In genomic region chr20:32441638-32442037, GRCh38 we compare ENCODE assay signal across 22 cellular contexts.
DNase-seq lines count a peak whose midpoint lies in the region; ATAC-seq and TF ChIP-seq lines count a peak whose summit lies in the region.
"Had no signal": no experiment of that assay in that cellular context is flagged by ENCODE, and none has a peak within 500 bp of the region (broad histone marks: within the 10 kb centered on the region; RNA-seq: fewer than 3 reads in every experiment).

No MANE protein-coding gene starts in this region.

- H3K36me3 ChIP-seq in CD8-positive, alpha-beta T cell (ENCODE audit: insufficient read depth, low read length), result peaks cover 9% of the 10 kb centered on the region
- peaks cover 51 to 83% of the 10 kb centered on the region in 2 experiments for H3K36me3 ChIP-seq in SK-N-SH (replicated peaks in 1 of 2; ENCODE audit: control insufficient read depth in 1 of 2, insufficient read depth in 2 of 2, low read length in 1 of 2)
- peaks cover 23 to 96% of the 10 kb centered on the region in 2 donors for H3K36me3 ChIP-seq in neuronal stem cell (replicated peaks in 1 of 2; ENCODE audit: control insufficient read depth in 2 of 2, insufficient read depth in 2 of 2, low read length in 2 of 2)
- H3K36me3 ChIP-seq: prostate gland had no signal

- TF ChIP-seq EP300 in SK-N-SH (IDR thresholded peaks at IDR 0.05; ENCODE audit: borderline replicate concordance in 1 of 2, low read depth in 1 of 2, low read length in 1 of 2), result no peak

- no peak overlapping the region for H3K14ac ChIP-seq in neuronal stem cell (ENCODE audit: low read length)

- peaks cover 37% of the 10 kb centered on the region for H3K36me3 Mint-ChIP-seq in activated CD8-positive, alpha-beta T cell treated with anti-CD3 and anti-CD28 coated beads for 36 hours (ENCODE audit: low read depth)
- peaks cover 41% of the 10 kb centered on the region for H3K36me3 Mint-ChIP-seq in activated CD8-positive, alpha-beta T cell treated with anti-CD3 and anti-CD28 coated beads, Interleukin-2, amount 10 ng/mL, durations not matched to agents 7 days and 5 days (ENCODE audit: low read depth)
- peaks cover 75% of the 10 kb centered on the region for H3K36me3 Mint-ChIP-seq in CD8-positive, alpha-beta T cell
- peaks cover 42% of the 10 kb centered on the region for H3K36me3 Mint-ChIP-seq in brain
- H3K36me3 Mint-ChIP-seq in osteocyte (ENCODE audit: unreplicated experiment), result peaks cover 25% of the 10 kb centered on the region

- no peaks in the 10 kb centered on the region for H3K27me3 Mint-ChIP-seq in activated CD8-positive, alpha-beta T cell treated with anti-CD3 and anti-CD28 coated beads for 36 hours
- no peaks in the 10 kb centered on the region for H3K27me3 Mint-ChIP-seq in activated CD8-positive, alpha-beta T cell treated with anti-CD3 and anti-CD28 coated beads, Interleukin-2, amount 10 ng/mL, durations not matched to agents 7 days and 5 days (ENCODE audit: low read depth)
- H3K27me3 Mint-ChIP-seq in CD8-positive, alpha-beta T cell (ENCODE audit: low read depth), result no peaks in the 10 kb centered on the region
- H3K27me3 Mint-ChIP-seq in brain, result no peaks in the 10 kb centered on the region
- H3K27me3 Mint-ChIP-seq in osteocyte (ENCODE audit: unreplicated experiment), result no peaks in the 10 kb centered on the region
- H3K27me3 Mint-ChIP-seq: CD4-positive, alpha-beta memory T cell; stimulated activated naive CD8-positive, alpha-beta T cell treated with anti-CD3 and anti-CD28 coated beads, Interleukin-15, amount 100 ng/mL, for 72 hours had no signal

- H3K9me3 Mint-ChIP-seq in activated CD8-positive, alpha-beta T cell treated with anti-CD3 and anti-CD28 coated beads for 36 hours, result no peaks in the 10 kb centered on the region
- H3K9me3 Mint-ChIP-seq in activated CD8-positive, alpha-beta T cell treated with anti-CD3 and anti-CD28 coated beads, Interleukin-2, amount 10 ng/mL, durations not matched to agents 7 days and 5 days (ENCODE audit: insufficient read depth), result no peaks in the 10 kb centered on the region
- H3K9me3 Mint-ChIP-seq in CD8-positive, alpha-beta T cell, result no peaks in the 10 kb centered on the region
- H3K9me3 Mint-ChIP-seq in brain (no peaks in the 10 kb centered on the region), osteocyte (ENCODE audit: unreplicated experiment) (no peaks in the 10 kb centered on the region)
- H3K9me3 Mint-ChIP-seq: stimulated activated naive CD8-positive, alpha-beta T cell treated with anti-CD3 and anti-CD28 coated beads, Interleukin-15, amount 100 ng/mL, for 72 hours; T-helper 2 cell treated with Interferon-gamma antibody and Interleukin-4, amounts not matched to agents 5 μg/mL and 100 μg/mL, for 36 hours had no signal

- H3K4me1 Mint-ChIP-seq in activated CD8-positive, alpha-beta T cell treated with anti-CD3 and anti-CD28 coated beads for 36 hours (ENCODE audit: low read depth), result peaks cover 44% of the 10 kb centered on the region
- peaks cover 26% of the 10 kb centered on the region for H3K4me1 Mint-ChIP-seq in activated CD8-positive, alpha-beta T cell treated with anti-CD3 and anti-CD28 coated beads, Interleukin-2, amount 10 ng/mL, durations not matched to agents 7 days and 5 days (ENCODE audit: low read depth)
- H3K4me1 Mint-ChIP-seq in CD8-positive, alpha-beta T cell (ENCODE audit: low read depth), result peaks cover 30% of the 10 kb centered on the region
- peaks cover 22% of the 10 kb centered on the region for H3K4me1 Mint-ChIP-seq in brain
- H3K4me1 Mint-ChIP-seq in osteocyte (ENCODE audit: unreplicated experiment), result peaks cover 21% of the 10 kb centered on the region

- no peak overlapping the region for H2BK15ac ChIP-seq in neuronal stem cell (ENCODE audit: low read length)

- no peaks in the 10 kb centered on the region for H3K9me2 ChIP-seq in SK-N-SH

- TF ChIP-seq RAD21 in SK-N-SH (IDR thresholded peaks at IDR 0.05; ENCODE audit: low read length), result no peak

- peaks cover 3% of the 10 kb centered on the region; the same call in 1 of the 2 replicates for H3K79me2 ChIP-seq in SK-N-SH (ENCODE audit: insufficient read depth)

- no peak overlapping the region for H3K4ac ChIP-seq in neuronal stem cell (ENCODE audit: low read length)

- no peak overlapping the region for H3K4me3 ChIP-seq in CD8-positive, alpha-beta T cell (ENCODE audit: low read depth, low read length)
- no peak overlapping the region for H3K4me3 ChIP-seq in SK-N-SH (ENCODE audit: low read depth in 2 of 2, low read length in 1 of 2)
- no peak overlapping the region for H3K4me3 ChIP-seq in neuronal stem cell (ENCODE audit: low read length in 2 of 2)
- H3K4me3 ChIP-seq: breast epithelium, prostate gland, thyroid gland had no signal

- H3K4me3 Mint-ChIP-seq in activated CD8-positive, alpha-beta T cell treated with anti-CD3 and anti-CD28 coated beads for 36 hours, result no peak overlapping the region
- no peak overlapping the region for H3K4me3 Mint-ChIP-seq in activated CD8-positive, alpha-beta T cell treated with anti-CD3 and anti-CD28 coated beads, Interleukin-2, amount 10 ng/mL, durations not matched to agents 7 days and 5 days
- H3K4me3 Mint-ChIP-seq in CD8-positive, alpha-beta T cell, result no peak overlapping the region
- H3K4me3 Mint-ChIP-seq in brain (no peak overlapping the region), osteocyte (ENCODE audit: unreplicated experiment) (no peak overlapping the region)
- H3K4me3 Mint-ChIP-seq: CD4-positive, alpha-beta memory T cell; stimulated activated naive CD8-positive, alpha-beta T cell treated with anti-CD3 and anti-CD28 coated beads, Interleukin-15, amount 100 ng/mL, for 72 hours; T-helper 2 cell treated with Interferon-gamma antibody and Interleukin-4, amounts not matched to agents 5 μg/mL and 100 μg/mL, for 36 hours had no signal

- H3K9ac ChIP-seq in SK-N-SH (no peak overlapping the region), neuronal stem cell (ENCODE audit: low read depth, low read length, poor library complexity) (no peak overlapping the region)

- no peak overlapping the region for H3K4me2 ChIP-seq in SK-N-SH
- H3K4me2 ChIP-seq in neuronal stem cell (ENCODE audit: insufficient read depth, low read length, poor library complexity, severe bottlenecking), result no peak overlapping the region

- H2AK5ac ChIP-seq in neuronal stem cell (ENCODE audit: low read depth, low read length), result no peak overlapping the region

- H3F3A ChIP-seq in SK-N-SH (replicated peaks; ENCODE audit: insufficient read depth), result peaks cover 25% of the 10 kb centered on the region

- POLR2A ChIA-PET in activated CD8-positive, alpha-beta T cell treated with anti-CD3 and anti-CD28 coated beads for 36 hours (lab: Charles Lee), result interaction anchor here (1.0 kb wide), 1 partner anchor 9 kb away, joined by 3 read pairs; no protein-coding TSS in a partner anchor
- POLR2A ChIA-PET in activated CD8-positive, alpha-beta T cell treated with anti-CD3 and anti-CD28 coated beads, Interleukin-2, amount 10 ng/mL, durations not matched to agents 7 days and 5 days (lab: Charles Lee), result no interaction called here
- POLR2A ChIA-PET in CD8-positive, alpha-beta T cell (lab: Charles Lee), result no interaction called here
- POLR2A ChIA-PET in SK-N-SH (lab: Yijun Ruan, JAX), result interaction anchor here (1.1 kb wide), 1 partner anchor 8 kb away, joined by 4 read pairs; no protein-coding TSS in a partner anchor

- no peak overlapping the region for H2BK12ac ChIP-seq in neuronal stem cell (ENCODE audit: low read length)

- no peaks in the 10 kb centered on the region for H3K27me3 ChIP-seq in CD8-positive, alpha-beta T cell (ENCODE audit: insufficient read depth, low read length)
- H3K27me3 ChIP-seq in SK-N-SH (ENCODE audit: insufficient read depth) (no peaks in the 10 kb centered on the region), neuronal stem cell (ENCODE audit: control insufficient read depth in 3 of 3, insufficient read depth in 3 of 3, low read depth in 1 of 3, low read length in 3 of 3) (no peaks in the 10 kb centered on the region)
- H3K27me3 ChIP-seq: breast epithelium, thyroid gland had no signal

- no peaks in the 10 kb centered on the region for H3K9me3 ChIP-seq in CD8-positive, alpha-beta T cell (ENCODE audit: low read length)
- H3K9me3 ChIP-seq in SK-N-SH (no peaks in the 10 kb centered on the region), neuronal stem cell (replicated peaks in 1 of 2; ENCODE audit: control insufficient read depth in 2 of 2, insufficient read depth in 1 of 2, low read depth in 1 of 2, low read length in 2 of 2) (peaks cover 0 to 2% of the 10 kb centered on the region in 2 donors)
- H3K9me3 ChIP-seq: breast epithelium, prostate gland, thyroid gland had no signal

- no peak overlapping the region for H2AFZ ChIP-seq in SK-N-SH (ENCODE audit: low read depth)
- no peak overlapping the region for H2AFZ ChIP-seq in neuronal stem cell (ENCODE audit: low read length)

- H4K91ac ChIP-seq in neuronal stem cell (ENCODE audit: low read depth, low read length, poor library complexity), result no peak overlapping the region

- no peak for ATAC-seq in activated CD8-positive, alpha-beta T cell treated with anti-CD3 and anti-CD28 coated beads for 36 hours
- no peak for ATAC-seq in activated CD8-positive, alpha-beta T cell treated with anti-CD3 and anti-CD28 coated beads, Interleukin-2, amount 10 ng/mL, durations not matched to agents 7 days and 5 days
- no peak for ATAC-seq in CD8-positive, alpha-beta T cell
- no peak for ATAC-seq in HG03439 (IDR thresholded peaks at IDR 0.05; ENCODE audit: unreplicated experiment)
- ATAC-seq: stimulated activated naive CD8-positive, alpha-beta T cell treated with anti-CD3 and anti-CD28 coated beads, Interleukin-15, amount 100 ng/mL, for 72 hours had no signal

- intact Hi-C loops in activated CD8-positive, alpha-beta T cell treated with anti-CD3 and anti-CD28 coated beads for 36 hours (cut with micrococcal nuclease), result no loop called here
- intact Hi-C loops in CD8-positive, alpha-beta T cell (cut with DNase I, micrococcal nuclease), result loop anchor here in 1 of 2 experiments (5.0 to 10.0 kb wide), 2 partner anchors 104 to 213 kb away; no protein-coding TSS in a partner anchor

- 95% methylated on average over 4 of the region's 4 CpGs for WGBS in SK-N-SH (ENCODE audit: low lambda C conversion rate)
- WGBS in neuronal stem cell (ENCODE audit: extremely low coverage in 2 of 2, insufficient read length in 2 of 2, insufficient replicate concordance in 1 of 2), 2 donors, result no CpG with 5 or more reads among the region's 4 CpGs

- H2BK120ac ChIP-seq in neuronal stem cell (ENCODE audit: low read depth, low read length), result no peak overlapping the region

- H3K4me1 ChIP-seq in CD8-positive, alpha-beta T cell (ENCODE audit: insufficient read depth, low read length), result peaks cover 21% of the 10 kb centered on the region
- H3K4me1 ChIP-seq in SK-N-SH (ENCODE audit: control insufficient read depth in 1 of 2, insufficient read depth in 2 of 2, low read depth in 1 of 2, low read length in 1 of 2) (peaks cover 0 to 28% of the 10 kb centered on the region in 2 experiments; a peak in 3 of 4 replicates), neuronal stem cell (ENCODE audit: control insufficient read depth in 2 of 2, insufficient read depth in 1 of 2, low read depth in 1 of 2, low read length in 2 of 2) (peaks cover 0 to 10% of the 10 kb centered on the region in 2 donors)

- peaks cover 3% of the 10 kb centered on the region for H3K79me1 ChIP-seq in neuronal stem cell (ENCODE audit: low read depth, low read length)

- DNase-seq in activated CD8-positive, alpha-beta T cell treated with anti-CD3 and anti-CD28 coated beads for 36 hours, result no peak
- DNase-seq in activated CD8-positive, alpha-beta T cell treated with anti-CD3 and anti-CD28 coated beads, Interleukin-2, amount 10 ng/mL, durations not matched to agents 7 days and 5 days, result no peak
- DNase-seq in CD8-positive, alpha-beta T cell, result no peak
- no peak for DNase-seq in osteocyte (ENCODE audit: extremely low spot score, unreplicated experiment)
- DNase-seq in SK-N-SH, result no peak
- no peak for DNase-seq in neuronal stem cell (ENCODE audit: low spot score)
- DNase-seq: activated CD4-positive, alpha-beta T cell treated with anti-CD3 and anti-CD28 coated beads for 48 hours; amniotic stem cell; CD4-positive, alpha-beta memory T cell; DMS 273 treated with DMSO at 0.1 percent for 48 hours; effector memory CD4-positive, alpha-beta T cell; GOT3; IMR-90; kidney; NCI-H510A; stimulated activated naive CD8-positive, alpha-beta T cell treated with anti-CD3 and anti-CD28 coated beads, Interleukin-15, amount 100 ng/mL, for 72 hours; thyroid gland had no signal

- H3K27ac ChIP-seq in CD8-positive, alpha-beta T cell (ENCODE audit: low read depth, low read length), result no peak overlapping the region
- H3K27ac ChIP-seq in SK-N-SH (ENCODE audit: low read depth in 2 of 2, low read length in 1 of 2) (peak overlapping the region in 1 of 2 experiments; percentile 36; a peak in 2 of 4 replicates), neuronal stem cell (replicated peaks; ENCODE audit: low read length) (no peak overlapping the region)
- H3K27ac ChIP-seq: breast epithelium, prostate gland, thyroid gland had no signal

- TF ChIP-seq CTCF in activated CD8-positive, alpha-beta T cell treated with anti-CD3 and anti-CD28 coated beads for 36 hours (IDR thresholded peaks at IDR 0.05), result no peak
- TF ChIP-seq CTCF in CD8-positive, alpha-beta T cell (IDR thresholded peaks at IDR 0.05), result no peak
- TF ChIP-seq CTCF in brain (conservative IDR thresholded peaks at IDR 0.05) (no peak), osteocyte (IDR thresholded peaks at IDR 0.05) (no peak), SK-N-SH (IDR thresholded peaks at IDR 0.05) (no peak)

- peak overlapping the region; percentile 23 for H3K27ac Mint-ChIP-seq in activated CD8-positive, alpha-beta T cell treated with anti-CD3 and anti-CD28 coated beads for 36 hours
- H3K27ac Mint-ChIP-seq in activated CD8-positive, alpha-beta T cell treated with anti-CD3 and anti-CD28 coated beads, Interleukin-2, amount 10 ng/mL, durations not matched to agents 7 days and 5 days, result no peak overlapping the region
- H3K27ac Mint-ChIP-seq in CD8-positive, alpha-beta T cell, result peak overlapping the region; percentile 76
- H3K27ac Mint-ChIP-seq in brain (peak overlapping the region in 4 of 5 experiments; percentile 8 to 74 (median 42)), osteocyte (ENCODE audit: unreplicated experiment) (peak overlapping the region; percentile 13)
- H3K27ac Mint-ChIP-seq: T-helper 2 cell treated with Interferon-gamma antibody and Interleukin-4, amounts not matched to agents 5 μg/mL and 100 μg/mL, for 36 hours had no signal

- H3K23ac ChIP-seq in neuronal stem cell (ENCODE audit: low read depth, low read length, poor library complexity), result no peak overlapping the region

- CTCF ChIA-PET in activated CD8-positive, alpha-beta T cell treated with anti-CD3 and anti-CD28 coated beads for 36 hours (lab: Charles Lee), result no interaction called here
- CTCF ChIA-PET in activated CD8-positive, alpha-beta T cell treated with anti-CD3 and anti-CD28 coated beads, Interleukin-2, amount 10 ng/mL, durations not matched to agents 7 days and 5 days (lab: Charles Lee), result no interaction called here
- CTCF ChIA-PET in CD8-positive, alpha-beta T cell (lab: Charles Lee), result interaction anchor here (1.0 to 2.9 kb wide), 4 partner anchors 8 to 211 kb away, joined by 3 to 11 read pairs (median 3); no protein-coding TSS in a partner anchor
- CTCF ChIA-PET in SK-N-SH (lab: Yijun Ruan, JAX), result interaction anchor here (0.7 to 2.7 kb wide), 4 partner anchors 9 to 104 kb away, joined by 3 to 6 read pairs (median 4); no protein-coding TSS in a partner anchor

- no peak overlapping the region for H2BK5ac ChIP-seq in neuronal stem cell (ENCODE audit: low read length)

- H3K18ac ChIP-seq in neuronal stem cell (ENCODE audit: low read length), result no peak overlapping the region

- peaks cover 21% of the 10 kb centered on the region; the same call in 1 of the 2 replicates for H4K20me1 ChIP-seq in SK-N-SH (ENCODE audit: insufficient read depth)

- H4K8ac ChIP-seq in neuronal stem cell (ENCODE audit: low read depth, low read length), result no peak overlapping the region

Comparison
In these comparisons a context has a peak if more than half of its experiments do, and no peak if none do; other contexts are left out.
1. POLR2A ChIA-PET loops: an anchor here in activated CD8-positive, alpha-beta T cell treated with anti-CD3 and anti-CD28 coated beads for 36 hours (1.0 kb wide) and SK-N-SH (1.1 kb wide); none called in activated CD8-positive, alpha-beta T cell treated with anti-CD3 and anti-CD28 coated beads, Interleukin-2, amount 10 ng/mL, durations not matched to agents 7 days and 5 days and CD8-positive, alpha-beta T cell.
2. CTCF ChIA-PET loops: an anchor here in CD8-positive, alpha-beta T cell (1.0 to 2.9 kb wide) and SK-N-SH (0.7 to 2.7 kb wide); none called in activated CD8-positive, alpha-beta T cell treated with anti-CD3 and anti-CD28 coated beads for 36 hours and activated CD8-positive, alpha-beta T cell treated with anti-CD3 and anti-CD28 coated beads, Interleukin-2, amount 10 ng/mL, durations not matched to agents 7 days and 5 days.